Comparison of ENCODE assay signal across 8 cellular contexts in genomic region chr3:108088697-108089096, GRCh38. TPM values are rescaled to one million over a fixed set of nuclear protein-coding genes. Genes with fewer than 3 reads are reported as not detected.
DNase-seq lines count a peak whose midpoint lies in the region; ATAC-seq and TF ChIP-seq lines count a peak whose summit lies in the region.

No MANE protein-coding gene starts in this region.

- H3K36me3 ChIP-seq in PC-3 (ENCODE audit: low read depth, low read length) (no peaks in the 10 kb centered on the region), colonic mucosa (no peaks in the 10 kb centered on the region), sigmoid colon (no peaks in the 10 kb centered on the region)

- no TSS peak for BruUV-seq in PC-3 (replicated peaks; lab: Mats Ljungman, UMichigan)

- CTCF ChIA-PET in PC-3 (lab: Charles Lee) = no interaction called here

- ATAC-seq in right cardiac atrium (no peak), left cardiac atrium (no peak), HG02885 (IDR thresholded peaks at IDR 0.05; ENCODE audit: poor library complexity, unreplicated experiment) (peak; percentile 31), PC-3 (peak; percentile 3)

- peaks cover 69% of the 10 kb centered on the region for H3K79me2 ChIP-seq in PC-3 (ENCODE audit: low read length)

- peaks cover 4% of the 10 kb centered on the region for H3K4me1 Mint-ChIP-seq in progenitor cell of endocrine pancreas (ENCODE audit: low read depth)

- H3F3A ChIP-seq in PC-3 (ENCODE audit: low read length, unreplicated experiment) = no peaks in the 10 kb centered on the region

- DNase-seq in right cardiac atrium (no peak), left cardiac atrium (no peak), PC-3 (peak; percentile 32), colonic mucosa (no peak), sigmoid colon (no peak), dedifferentiated amniotic fluid mesenchymal stem cell (ENCODE audit: extremely low spot score) (no peak), progenitor cell of endocrine pancreas (ENCODE audit: low spot score, unreplicated experiment) (no peak)

- H3K27ac ChIP-seq in right cardiac atrium (ENCODE audit: low read length) (no peak overlapping the region), PC-3 (ENCODE audit: low read length) (no peak overlapping the region), colonic mucosa (no peak overlapping the region), sigmoid colon (peak overlapping the region in 2 of 4 donors; percentile 88 to 94)

- H3K4me2 ChIP-seq in PC-3 (ENCODE audit: low read length) = peak overlapping the region; percentile 83

- peaks cover 17% of the 10 kb centered on the region for H3K27me3 Mint-ChIP-seq in progenitor cell of endocrine pancreas

- H3K4me1 ChIP-seq in right cardiac atrium (ENCODE audit: control insufficient read depth, insufficient read depth, low read length) = no peaks in the 10 kb centered on the region
- H3K4me1 ChIP-seq in PC-3 (ENCODE audit: insufficient read depth, low read length) = peaks cover 15% of the 10 kb centered on the region; the same call in 1 of the 2 replicates
- peaks cover 5% of the 10 kb centered on the region for H3K4me1 ChIP-seq in colonic mucosa
- H3K4me1 ChIP-seq in sigmoid colon = peaks cover 0 to 46% (median 4%) of the 10 kb centered on the region in 4 donors

- WGBS in right cardiac atrium = 11% methylated on average over 2 of the region's 2 CpGs
- 3 to 8% methylated on average over 2 of the region's 2 CpGs for whole genome bisulfite sequencing in sigmoid colon, 2 donors

- H3K36me3 Mint-ChIP-seq in progenitor cell of endocrine pancreas (ENCODE audit: insufficient read depth) = no peaks in the 10 kb centered on the region

- peak overlapping the region; percentile 79 for H3K9ac ChIP-seq in PC-3 (ENCODE audit: low read length)
- H3K9ac ChIP-seq in colonic mucosa (ENCODE audit: low read depth in 2 of 2, low read length in 2 of 2) = no peak overlapping the region

- H3K9me3 Mint-ChIP-seq in progenitor cell of endocrine pancreas (ENCODE audit: low read depth) = no peaks in the 10 kb centered on the region

- H3K27ac Mint-ChIP-seq in progenitor cell of endocrine pancreas = no peak overlapping the region

- no peaks in the 10 kb centered on the region for H3K9me3 ChIP-seq in right cardiac atrium (ENCODE audit: control insufficient read depth, low read length)
- no peaks in the 10 kb centered on the region for H3K9me3 ChIP-seq in PC-3 (ENCODE audit: low read length)
- H3K9me3 ChIP-seq in colonic mucosa = no peaks in the 10 kb centered on the region
- no peaks in the 10 kb centered on the region for H3K9me3 ChIP-seq in sigmoid colon

- no peaks in the 10 kb centered on the region for H4K20me1 ChIP-seq in PC-3 (ENCODE audit: low read length)

- TF ChIP-seq POLR2A in sigmoid colon (IDR thresholded peaks at IDR 0.05) = no peak

- no peak for TF ChIP-seq EP300 in sigmoid colon (IDR thresholded peaks at IDR 0.05)

- H3K4me3 Mint-ChIP-seq in progenitor cell of endocrine pancreas (ENCODE audit: low read depth) = no peak overlapping the region

- no peaks in the 10 kb centered on the region for H3K9me2 ChIP-seq in PC-3 (replicated peaks; ENCODE audit: low read length)

- no peak overlapping the region for H2AFZ ChIP-seq in PC-3 (ENCODE audit: low read length)

- H3K27me3 ChIP-seq in right cardiac atrium (ENCODE audit: control insufficient read depth, insufficient read depth) (no peaks in the 10 kb centered on the region), PC-3 (ENCODE audit: low read length) (no peaks in the 10 kb centered on the region), colonic mucosa (no peaks in the 10 kb centered on the region), sigmoid colon (no peaks in the 10 kb centered on the region)

- H3K4me3 ChIP-seq in right cardiac atrium (ENCODE audit: low read length) (peak overlapping the region; percentile 81), PC-3 (ENCODE audit: low read length) (peak overlapping the region; percentile 96), colonic mucosa (peak overlapping the region; percentile 92), sigmoid colon (peak overlapping the region in 3 of 4 donors; percentile 75 to 99 (median 96))

- POLR2A ChIA-PET in PC-3 (lab: Charles Lee; ENCODE audit: unreplicated experiment) = interaction anchor here (0.5 kb wide), 1 partner anchor 12 kb away, joined by 4 read pairs; no protein-coding TSS in a partner anchor

- TF ChIP-seq CTCF in PC-3 (conservative IDR thresholded peaks at IDR 0.05; ENCODE audit: low read depth, low read length) (no peak), colonic mucosa (IDR thresholded peaks at IDR 0.05) (no peak), sigmoid colon (IDR thresholded peaks at IDR 0.05) (no peak), progenitor cell of endocrine pancreas (IDR thresholded peaks at IDR 0.05; ENCODE audit: unreplicated experiment) (no peak)

- intact Hi-C loops in right cardiac atrium (cut with DNase I) (loop anchor here in 1 of 4 donors (10.0 kb wide), 1 partner anchor 144 kb away; no protein-coding TSS in a partner anchor), left cardiac atrium (cut with DNase I) (loop anchor here in 1 of 2 donors (10.0 kb wide), 1 partner anchor 114 kb away; no protein-coding TSS in a partner anchor), PC-3 (cut with micrococcal nuclease) (loop anchor here (1.0 to 5.0 kb wide), 4 partner anchors 43 to 161 kb away; no protein-coding TSS in a partner anchor), colonic mucosa (cut with DNase I) (no loop called here), sigmoid colon (cut with DNase I) (loop anchor here (5.0 kb wide), 2 partner anchors 131 to 426 kb away; no protein-coding TSS in a partner anchor)

RNA-seq across cellular contexts. Expression of gene CD47, which starts 2.1 kb away (rescaled TPM):
- total RNA-seq in right cardiac atrium = 10 to 100 TPM; 53.5 to 96.6 (median 72.1) TPM
- 42.6 TPM for polyA plus RNA-seq in right cardiac atrium
- 10 to 100 TPM; 75.0 to 93.3 TPM for total RNA-seq in left cardiac atrium
- 48.4 and 63.6 TPM in 2 replicates for total RNA-seq in PC-3 (2014; rRNA removed)
- total RNA-seq in colonic mucosa = 100 to 1,000 TPM in 1 of 2 donors, 10 to 100 TPM in 1; 68.1 to 101 TPM
- 10 to 100 TPM; 52.1 to 67.1 (median 62.0) TPM for total RNA-seq in sigmoid colon
- 10 to 100 TPM; 10.8 to 74.9 (median 19.2) TPM for polyA plus RNA-seq in sigmoid colon
- 55.1 and 65.3 TPM in 2 replicates for total RNA-seq in progenitor cell of endocrine pancreas

Comparison
In these comparisons a context has a peak if more than half of its experiments do, and no peak if none do; other contexts are left out.
1. ATAC-seq: peak in HG02885 (single experiment) and PC-3 (single experiment); none in right cardiac atrium (0 of 2) and left cardiac atrium (0 of 2).
2. Peak in every context shown above with its lines, with median percentiles within 50 percentile points of each other: H3K4me3 ChIP-seq.